ENCODE assay signal across 9 cellular contexts in genomic region chr7:95527033-95527775, GRCh38. TPM values are rescaled to one million over a fixed set of nuclear protein-coding genes. Genes with fewer than 3 reads are reported as not detected.
A peak's percentile ranks its signal among the peaks of the same experiment; 100 is the strongest.
DNase-seq lines count a peak whose midpoint lies in the region; ATAC-seq and TF ChIP-seq lines count a peak whose summit lies in the region.
"Had no signal": no experiment of that assay in that cellular context is flagged by ENCODE, and none has a peak within 500 bp of the region (broad histone marks: within the 10 kb centered on the region; RNA-seq: fewer than 3 reads in every experiment).

No MANE protein-coding gene starts in this region.

- H3K27me3 ChIP-seq in MG63, result peaks cover 8% of the 10 kb centered on the region; the same call in 1 of the 2 replicates
- H3K27me3 ChIP-seq in esophagus muscularis mucosa, result no peaks in the 10 kb centered on the region

- TF ChIP-seq CTCF in esophagus muscularis mucosa (IDR thresholded peaks at IDR 0.05), result peak; percentile 89 to 94 (median 92)

- H3K9me3 ChIP-seq in MG63, result no peaks in the 10 kb centered on the region
- no peaks in the 10 kb centered on the region for H3K9me3 ChIP-seq in esophagus muscularis mucosa

- intact Hi-C loops in esophagus muscularis mucosa (cut with DNase I), result no loop called here

- TF ChIP-seq EP300 in esophagus muscularis mucosa (IDR thresholded peaks at IDR 0.05), result no peak

- TF ChIP-seq POLR2A in esophagus muscularis mucosa (IDR thresholded peaks at IDR 0.05; ENCODE audit: low read depth), result no peak

- peaks cover 0 to 14% (median 5%) of the 10 kb centered on the region in 4 donors for H3K4me1 ChIP-seq in esophagus muscularis mucosa

- peak; percentile 48 for DNase-seq in DMS79 (lab: John Stamatoyannopoulos, UW)
- peak; percentile 20 for DNase-seq in MG63
- peak; percentile 63 for DNase-seq in SHP77 treated with DMSO at 0.1 percent for 48 hours (lab: John Stamatoyannopoulos, UW)
- DNase-seq in esophagus muscularis mucosa (ENCODE audit: extremely low spot score), result no peak
- peak; percentile 38 for DNase-seq in mucosa of gallbladder (ENCODE audit: low spot score)
- no peak for DNase-seq in ureter (ENCODE audit: low spot score)

- H3K36me3 ChIP-seq in MG63, result no peaks in the 10 kb centered on the region
- H3K36me3 ChIP-seq in esophagus muscularis mucosa, result no peaks in the 10 kb centered on the region

- H3K4me3 ChIP-seq in MG63 (no peak overlapping the region), esophagus muscularis mucosa (no peak overlapping the region)

- H3K27ac ChIP-seq in esophagus muscularis mucosa (replicated peaks in 1 of 4), result no peak overlapping the region

- ATAC-seq in GM21576 (IDR thresholded peaks at IDR 0.05; ENCODE audit: unreplicated experiment) (peak; percentile 73), HG03097 (IDR thresholded peaks at IDR 0.05; ENCODE audit: low FRiP score, unreplicated experiment) (no peak)

- 23% methylated on average over 5 of the region's 5 CpGs for whole genome bisulfite sequencing in esophagus muscularis mucosa

RNA-seq across cellular contexts. Expression of gene ASB4, which starts 41.5 kb away (rescaled TPM):
- not detected in 2 replicates for total RNA-seq in MG63 (2014; rRNA removed; shearing (Covaris generic); ENCODE audit: low replicate concordance)
- total RNA-seq in esophagus muscularis mucosa (under 1 TPM in 2 of 4 donors, not detected in 2; under 0.01 to 0.32 TPM), mucosa of gallbladder (0.09 TPM), ureter (not detected)
- total RNA-seq: activated CD8-positive, alpha-beta memory T cell treated with anti-CD3 and anti-CD28 coated beads for 36 hours had no signal

Comparison
In these comparisons a context has a peak if more than half of its experiments do, and no peak if none do; other contexts are left out.
1. DNase-seq: peak in DMS79 (single experiment), MG63 (single experiment), SHP77 treated with DMSO at 0.1 percent for 48 hours (single experiment) and mucosa of gallbladder (single experiment); none in esophagus muscularis mucosa (single experiment) and ureter (single experiment).